In genomic region chr2:69149631-69150215, GRCh38 we compare ENCODE assay signal across 11 cellular contexts.
DNase-seq lines count a peak whose midpoint lies in the region; ATAC-seq and TF ChIP-seq lines count a peak whose summit lies in the region.
"Had no signal": no experiment of that assay in that cellular context is flagged by ENCODE, and none has a peak within 500 bp of the region (broad histone marks: within the 10 kb centered on the region; RNA-seq: fewer than 3 reads in every experiment).

No MANE protein-coding gene starts in this region.

- H3K9me3 Mint-ChIP-seq in osteocyte (ENCODE audit: unreplicated experiment): peaks cover 5% of the 10 kb centered on the region

- 83% methylated on average over 5 of the region's 7 CpGs for WGBS in SK-N-SH (ENCODE audit: low lambda C conversion rate)

- H3K4me2 ChIP-seq in SK-N-SH: no peak overlapping the region
- no peak overlapping the region for H3K4me2 ChIP-seq in PC-3 (ENCODE audit: low read length)
- H3K4me2 ChIP-seq: BLaER1 treated with 17β-estradiol and CSF1 and Interleukin-3, amounts not matched to agents 10 nM and 100 nM had no signal

- H3K4me3 Mint-ChIP-seq in osteocyte (ENCODE audit: unreplicated experiment): no peak overlapping the region

- no peaks in the 10 kb centered on the region for H4K20me1 ChIP-seq in SK-N-SH (ENCODE audit: insufficient read depth)
- no peaks in the 10 kb centered on the region for H4K20me1 ChIP-seq in PC-3 (ENCODE audit: low read length)
- H4K20me1 ChIP-seq: BLaER1 treated with 17β-estradiol and CSF1 and Interleukin-3, amounts not matched to agents 10 nM and 100 nM had no signal

- H3K27me3 ChIP-seq in SK-N-SH (ENCODE audit: insufficient read depth) (no peaks in the 10 kb centered on the region), PC-3 (ENCODE audit: low read length) (no peaks in the 10 kb centered on the region), upper lobe of right lung (no peaks in the 10 kb centered on the region)
- H3K27me3 ChIP-seq: BLaER1 treated with 17β-estradiol and CSF1 and Interleukin-3, amounts not matched to agents 10 nM and 100 nM had no signal

- peak; percentile 40 for ATAC-seq in Right ventricle myocardium superior (ENCODE audit: poor library complexity)
- ATAC-seq in PC-3: no peak
- no peak for ATAC-seq in upper lobe of right lung

- no peaks in the 10 kb centered on the region for H3K79me2 ChIP-seq in SK-N-SH (ENCODE audit: insufficient read depth)
- no peaks in the 10 kb centered on the region for H3K79me2 ChIP-seq in PC-3 (ENCODE audit: low read length)

- no peak overlapping the region for H2AFZ ChIP-seq in SK-N-SH (ENCODE audit: low read depth)
- H2AFZ ChIP-seq in PC-3 (ENCODE audit: low read length): no peak overlapping the region

- peak; percentile 81 for DNase-seq in AG10803 (ENCODE audit: low read depth)
- peak; percentile 44 for DNase-seq in SK-N-SH
- peak; percentile 60 for DNase-seq in Right ventricle myocardium superior
- DNase-seq in osteocyte (ENCODE audit: extremely low spot score, unreplicated experiment): no peak
- DNase-seq in putamen (ENCODE audit: low spot score): no peak
- DNase-seq in foreskin melanocyte: no peak
- no peak for DNase-seq in PC-3
- no peak for DNase-seq in upper lobe of right lung
- DNase-seq: activated effector memory CD4-positive, alpha-beta T cell treated with Interleukin-2 at 50 U/mL for 16 hours had no signal

- intact Hi-C loops in Right ventricle myocardium superior (cut with DNase I): no loop called here
- intact Hi-C loops in PC-3 (cut with micrococcal nuclease): no loop called here
- intact Hi-C loops in upper lobe of right lung (cut with DNase I): no loop called here

- no peak for TF ChIP-seq RAD21 in SK-N-SH (IDR thresholded peaks at IDR 0.05; ENCODE audit: low read length)

- H3K9me2 ChIP-seq in SK-N-SH (no peaks in the 10 kb centered on the region), PC-3 (replicated peaks; ENCODE audit: low read length) (no peaks in the 10 kb centered on the region)

- H3F3A ChIP-seq in SK-N-SH (replicated peaks; ENCODE audit: insufficient read depth) (peaks cover 15% of the 10 kb centered on the region), PC-3 (ENCODE audit: low read length, unreplicated experiment) (no peaks in the 10 kb centered on the region)

- POLR2A ChIA-PET in SK-N-SH (lab: Yijun Ruan, JAX): no interaction called here
- POLR2A ChIA-PET in PC-3 (lab: Charles Lee; ENCODE audit: unreplicated experiment): no interaction called here

- no peak overlapping the region for H3K9ac ChIP-seq in SK-N-SH
- no peak overlapping the region for H3K9ac ChIP-seq in PC-3 (ENCODE audit: low read length)
- H3K9ac ChIP-seq: BLaER1 treated with 17β-estradiol and CSF1 and Interleukin-3, amounts not matched to agents 10 nM and 100 nM had no signal

- CTCF ChIA-PET in SK-N-SH (lab: Yijun Ruan, JAX) (no interaction called here), PC-3 (lab: Charles Lee) (no interaction called here)

- H3K4me3 ChIP-seq in AG10803 (ENCODE audit: low read length) (no peak overlapping the region), SK-N-SH (ENCODE audit: low read depth in 2 of 2, low read length in 1 of 2) (no peak overlapping the region), PC-3 (ENCODE audit: low read length) (no peak overlapping the region), upper lobe of right lung (no peak overlapping the region)
- H3K4me3 ChIP-seq: BLaER1 treated with 17β-estradiol and CSF1 and Interleukin-3, amounts not matched to agents 10 nM and 100 nM had no signal

- TF ChIP-seq CTCF in AG10803 (conservative IDR thresholded peaks at IDR 0.05; ENCODE audit: low read length) (0 out of 2 replicates have a peak, but pooled peaks have one; percentile 8), SK-N-SH (IDR thresholded peaks at IDR 0.05) (no peak), osteocyte (IDR thresholded peaks at IDR 0.05) (no peak), PC-3 (conservative IDR thresholded peaks at IDR 0.05; ENCODE audit: low read depth, low read length) (no peak), upper lobe of right lung (IDR thresholded peaks at IDR 0.05) (no peak)

- TF ChIP-seq EP300 in SK-N-SH (IDR thresholded peaks at IDR 0.05; ENCODE audit: borderline replicate concordance in 1 of 2, low read depth in 1 of 2, low read length in 1 of 2): no peak

- H3K9me3 ChIP-seq in SK-N-SH (no peaks in the 10 kb centered on the region), PC-3 (ENCODE audit: low read length) (no peaks in the 10 kb centered on the region), upper lobe of right lung (no peaks in the 10 kb centered on the region)

- H3K4me1 ChIP-seq in SK-N-SH (ENCODE audit: control insufficient read depth in 1 of 2, insufficient read depth in 2 of 2, low read depth in 1 of 2, low read length in 1 of 2): peaks cover 19 to 20% of the 10 kb centered on the region in 2 experiments; a peak in 3 of 4 replicates
- H3K4me1 ChIP-seq in PC-3 (ENCODE audit: insufficient read depth, low read length): no peaks in the 10 kb centered on the region
- H3K4me1 ChIP-seq in upper lobe of right lung: peaks cover 11% of the 10 kb centered on the region
- H3K4me1 ChIP-seq: BLaER1 treated with 17β-estradiol and CSF1 and Interleukin-3, amounts not matched to agents 10 nM and 100 nM had no signal

- no peaks in the 10 kb centered on the region for H3K27me3 Mint-ChIP-seq in osteocyte (ENCODE audit: unreplicated experiment)

- H3K27ac Mint-ChIP-seq in osteocyte (ENCODE audit: unreplicated experiment): peak overlapping the region; percentile 66

- H3K36me3 ChIP-seq in SK-N-SH (replicated peaks in 1 of 2; ENCODE audit: control insufficient read depth in 1 of 2, insufficient read depth in 2 of 2, low read length in 1 of 2): peaks cover 33 to 49% of the 10 kb centered on the region in 2 experiments
- 0 out of 2 replicates have a peak, but pooled peaks cover 3% of the 10 kb centered on the region for H3K36me3 ChIP-seq in PC-3 (ENCODE audit: low read depth, low read length)
- H3K36me3 ChIP-seq in upper lobe of right lung: peaks cover 4% of the 10 kb centered on the region

- peaks cover 23% of the 10 kb centered on the region for H3K36me3 Mint-ChIP-seq in osteocyte (ENCODE audit: unreplicated experiment)

- no TSS peak for BruUV-seq in PC-3 (replicated peaks; lab: Mats Ljungman, UMichigan)

- peak overlapping the region; percentile 34 to 37; a peak in 2 of 4 replicates for H3K27ac ChIP-seq in SK-N-SH (ENCODE audit: low read depth in 2 of 2, low read length in 1 of 2)
- H3K27ac ChIP-seq in PC-3 (ENCODE audit: low read length): no peak overlapping the region
- no peak overlapping the region for H3K27ac ChIP-seq in upper lobe of right lung
- H3K27ac ChIP-seq: BLaER1 treated with 17β-estradiol and CSF1 and Interleukin-3, amounts not matched to agents 10 nM and 100 nM; epithelial cell of prostate had no signal

- H3K4me1 Mint-ChIP-seq in osteocyte (ENCODE audit: unreplicated experiment): peaks cover 44% of the 10 kb centered on the region

TF ChIP-seq in SK-N-SH, 30 proteins besides CTCF, POLR2A, EP300 and RAD21:
- TF ChIP-seq CHD2 (IDR thresholded peaks at IDR 0.05; ENCODE audit: low read length, partially characterized antibody) (no peak), USF1 (IDR thresholded peaks at IDR 0.05; ENCODE audit: borderline replicate concordance, low read depth) (no peak), JUND (IDR thresholded peaks at IDR 0.05) (no peak), FOXJ3 (CRISPR knock-in tag; IDR thresholded peaks at IDR 0.05) (no peak), TEAD4 (IDR thresholded peaks at IDR 0.05; ENCODE audit: borderline replicate concordance, insufficient read depth) (no peak), FOXM1 (IDR thresholded peaks at IDR 0.05; ENCODE audit: low read depth) (no peak), GATA2 (CRISPR knock-in tag; IDR thresholded peaks at IDR 0.05) (no peak), POLR2AphosphoS5 (IDR thresholded peaks at IDR 0.05; ENCODE audit: low read depth, low read length) (no peak), ELF1 (IDR thresholded peaks at IDR 0.05) (no peak), RXRA (IDR thresholded peaks at IDR 0.05; ENCODE audit: borderline replicate concordance, low read depth) (no peak), SMC3 (IDR thresholded peaks at IDR 0.05; ENCODE audit: low read depth, low read length) (no peak), TCF12 (IDR thresholded peaks at IDR 0.05) (no peak)
- TF ChIP-seq, protein P1, sequence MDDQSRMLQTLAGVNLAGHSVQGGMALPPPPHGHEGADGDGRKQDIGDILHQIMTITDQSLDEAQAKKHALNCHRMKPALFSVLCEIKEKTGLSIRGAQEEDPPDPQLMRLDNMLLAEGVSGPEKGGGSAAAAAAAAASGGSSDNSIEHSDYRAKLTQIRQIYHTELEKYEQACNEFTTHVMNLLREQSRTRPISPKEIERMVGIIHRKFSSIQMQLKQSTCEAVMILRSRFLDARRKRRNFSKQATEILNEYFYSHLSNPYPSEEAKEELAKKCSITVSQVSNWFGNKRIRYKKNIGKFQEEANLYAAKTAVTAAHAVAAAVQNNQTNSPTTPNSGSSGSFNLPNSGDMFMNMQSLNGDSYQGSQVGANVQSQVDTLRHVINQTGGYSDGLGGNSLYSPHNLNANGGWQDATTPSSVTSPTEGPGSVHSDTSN (IDR thresholded peaks at IDR 0.05): no peak
- TF ChIP-seq, protein P2, sequence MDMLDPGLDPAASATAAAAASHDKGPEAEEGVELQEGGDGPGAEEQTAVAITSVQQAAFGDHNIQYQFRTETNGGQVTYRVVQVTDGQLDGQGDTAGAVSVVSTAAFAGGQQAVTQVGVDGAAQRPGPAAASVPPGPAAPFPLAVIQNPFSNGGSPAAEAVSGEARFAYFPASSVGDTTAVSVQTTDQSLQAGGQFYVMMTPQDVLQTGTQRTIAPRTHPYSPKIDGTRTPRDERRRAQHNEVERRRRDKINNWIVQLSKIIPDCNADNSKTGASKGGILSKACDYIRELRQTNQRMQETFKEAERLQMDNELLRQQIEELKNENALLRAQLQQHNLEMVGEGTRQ (IDR thresholded peaks at IDR 0.05; ENCODE audit: borderline replicate concordance, low read depth, low read length): no peak

Comparison
In these comparisons a context has a peak if more than half of its experiments do, and no peak if none do; other contexts are left out.
1. DNase-seq: peak in AG10803 (single experiment), SK-N-SH (single experiment) and Right ventricle myocardium superior (single experiment); none in osteocyte (single experiment), putamen (single experiment), foreskin melanocyte (single experiment), PC-3 (single experiment) and upper lobe of right lung (single experiment).
2. H3K27ac ChIP-seq: peak in SK-N-SH (2 of 2); none in PC-3 (single experiment) and upper lobe of right lung (single experiment).